Comparison of ENCODE assay signal across 8 cellular contexts in genomic region chr15:75723847-75724660, GRCh38.
A peak's percentile ranks its signal among the peaks of the same experiment; 100 is the strongest.
DNase-seq lines count a peak whose midpoint lies in the region; ATAC-seq and TF ChIP-seq lines count a peak whose summit lies in the region.

No MANE protein-coding gene starts in this region.

- H3K36me3 Mint-ChIP-seq in activated naive CD4-positive, alpha-beta T cell treated with anti-CD3 and anti-CD28 coated beads, Interleukin-2, amount 10 ng/mL, durations not matched to agents 7 days and 5 days, result no peaks in the 10 kb centered on the region

- CTCF ChIA-PET in activated naive CD4-positive, alpha-beta T cell treated with anti-CD3 and anti-CD28 coated beads, Interleukin-2, amount 10 ng/mL, durations not matched to agents 7 days and 5 days (lab: Charles Lee), result interaction anchor here (0.8 to 1.2 kb wide), 2 partner anchors 31 to 78 kb away, joined by 3 to 7 read pairs; no protein-coding TSS in a partner anchor

- TF ChIP-seq POLR2A in GM18505 (IDR thresholded peaks at IDR 0.05; ENCODE audit: borderline replicate concordance, extremely low read depth, insufficient read depth, insufficient read length), result no peak

- DNase-seq in AG20443 (ENCODE audit: low spot score), result peak; percentile 98
- peak; percentile 62 for DNase-seq in GOT3 (lab: John Stamatoyannopoulos, UW)
- peak; percentile 85 for DNase-seq in NCI-H2227 (lab: John Stamatoyannopoulos, UW; ENCODE audit: unreplicated experiment)
- peak; percentile 42 for DNase-seq in activated naive CD4-positive, alpha-beta T cell treated with anti-CD3 and anti-CD28 coated beads, Interleukin-2, amount 10 ng/mL, durations not matched to agents 7 days and 5 days
- DNase-seq in germinal center (ENCODE audit: low spot score), result peak; percentile 64
- peak; percentile 78 for DNase-seq in non-pigmented ciliary epithelial cell (ENCODE audit: low read depth)
- DNase-seq in NCI-H187 treated with DMSO at 0.1 percent for 48 hours (lab: John Stamatoyannopoulos, UW), result no peak

- no peak overlapping the region for H3K27ac Mint-ChIP-seq in activated naive CD4-positive, alpha-beta T cell treated with anti-CD3 and anti-CD28 coated beads, Interleukin-2, amount 10 ng/mL, durations not matched to agents 7 days and 5 days

- H3K4me1 Mint-ChIP-seq in activated naive CD4-positive, alpha-beta T cell treated with anti-CD3 and anti-CD28 coated beads, Interleukin-2, amount 10 ng/mL, durations not matched to agents 7 days and 5 days, result no peaks in the 10 kb centered on the region

- peaks cover 60% of the 10 kb centered on the region for H3K27me3 Mint-ChIP-seq in activated naive CD4-positive, alpha-beta T cell treated with anti-CD3 and anti-CD28 coated beads, Interleukin-2, amount 10 ng/mL, durations not matched to agents 7 days and 5 days

- no peak overlapping the region for H3K4me3 Mint-ChIP-seq in activated naive CD4-positive, alpha-beta T cell treated with anti-CD3 and anti-CD28 coated beads, Interleukin-2, amount 10 ng/mL, durations not matched to agents 7 days and 5 days

- no peaks in the 10 kb centered on the region for H3K9me3 Mint-ChIP-seq in activated naive CD4-positive, alpha-beta T cell treated with anti-CD3 and anti-CD28 coated beads, Interleukin-2, amount 10 ng/mL, durations not matched to agents 7 days and 5 days

- ATAC-seq in GM18505 (IDR thresholded peaks at IDR 0.05; ENCODE audit: unreplicated experiment), result no peak
